In genomic region chr12:69008510-69008909, GRCh38 we compare ENCODE assay signal across 11 cellular contexts.
A peak's percentile ranks its signal among the peaks of the same experiment; 100 is the strongest.
DNase-seq lines count a peak whose midpoint lies in the region; ATAC-seq, FAIRE-seq and TF ChIP-seq lines count a peak whose summit lies in the region.
"Had no signal": no experiment of that assay in that cellular context is flagged by ENCODE, and none has a peak within 500 bp of the region (broad histone marks: within the 10 kb centered on the region; RNA-seq: fewer than 3 reads in every experiment).

No MANE protein-coding gene starts in this region.

- no peak overlapping the region for H4K5ac ChIP-seq in H1 (ENCODE audit: insufficient read length, low read depth, low read length)

- H3K79me1 ChIP-seq in H1 (ENCODE audit: low read depth, low read length) = no peaks in the 10 kb centered on the region

- H2AFZ ChIP-seq in H1 (ENCODE audit: low read length) = no peak overlapping the region

- H2BK12ac ChIP-seq in H1 (ENCODE audit: low read depth, low read length) = no peak overlapping the region; the same call in 1 of the 2 replicates

- H2AK5ac ChIP-seq in H1 (ENCODE audit: low read depth, low read length) = peak overlapping the region; percentile 68; the same call in 1 of the 2 replicates

- peaks cover 7% of the 10 kb centered on the region; the same call in 1 of the 2 replicates for H3K27me3 ChIP-seq in HUES64 (ENCODE audit: insufficient read depth, low read length)
- H3K27me3 ChIP-seq in H1 (replicated peaks in 1 of 4; ENCODE audit: control insufficient read depth in 3 of 4, extremely low read depth in 1 of 4, insufficient read depth in 3 of 4, low read length in 3 of 4) = peaks cover 0 to 3% (median under 1%) of the 10 kb centered on the region in 4 experiments; a peak in 3 of 7 replicates
- no peaks in the 10 kb centered on the region for H3K27me3 ChIP-seq in stomach smooth muscle (ENCODE audit: control insufficient read depth in 1 of 2, insufficient read depth in 2 of 2, low read length in 2 of 2)

- no peak for FAIRE-seq in H1 (lab: Jason Lieb, UNC)
- FAIRE-seq: TTC549 had no signal

- peak overlapping the region in 1 of 2 experiments; percentile 55; a peak in 2 of 4 replicates for H3K4me2 ChIP-seq in H1 (ENCODE audit: insufficient read depth in 1 of 2, low read depth in 2 of 2, low read length in 2 of 2)

- H3K4me1 ChIP-seq in HUES64 (ENCODE audit: insufficient read depth, low read length) (peaks cover 26% of the 10 kb centered on the region), H1 (replicated peaks in 1 of 4; ENCODE audit: control insufficient read depth in 3 of 4, insufficient read depth in 4 of 4, low read length in 3 of 4) (peaks cover 2 to 10% (median 9%) of the 10 kb centered on the region in 4 experiments; a peak in 5 of 7 replicates), stomach smooth muscle (ENCODE audit: control insufficient read depth, insufficient read depth, low read length) (peaks cover 16% of the 10 kb centered on the region)

- TF ChIP-seq POLR2A in H1 (IDR thresholded peaks at IDR 0.05; ENCODE audit: control extremely low read depth in 1 of 2, low read depth in 2 of 2, low read length in 2 of 2) = no peak

- no peak overlapping the region for H2BK15ac ChIP-seq in H1 (ENCODE audit: low read length)

- H3K4me3 ChIP-seq in HUES64 (ENCODE audit: low read length) (no peak overlapping the region), H1 (ENCODE audit: extremely low read depth in 1 of 4, insufficient read depth in 2 of 4, low read depth in 3 of 4, low read length in 4 of 4) (peak overlapping the region in 1 of 4 experiments; percentile 27; a peak in 1 of 8 replicates), stomach smooth muscle (ENCODE audit: low read length in 2 of 2) (no peak overlapping the region)

- H3K4ac ChIP-seq in H1 (replicated peaks; ENCODE audit: insufficient read length, low read depth, low read length) = no peak overlapping the region

- DNase-seq in NCI-H226 = peak; percentile 6
- no peak for DNase-seq in H1 (ENCODE audit: low read depth in 1 of 2, low spot score in 2 of 2)
- no peak for DNase-seq in DMS 273 treated with DMSO at 0.1 percent for 48 hours (lab: John Stamatoyannopoulos, UW)
- DNase-seq: foreskin melanocyte; KG1; stimulated activated CD4-positive, alpha-beta T cell treated with anti-CD3 and anti-CD28 coated beads, Interleukin-4, amount 100 ng/mL, for 24 hours had no signal

- H3K27ac ChIP-seq in HUES64 (ENCODE audit: low read depth, low read length) = peak overlapping the region; percentile 65; the same call in 1 of the 2 replicates
- no peak overlapping the region for H3K27ac ChIP-seq in H1 (ENCODE audit: low read depth, low read length)
- H3K27ac ChIP-seq in stomach smooth muscle (ENCODE audit: low read length) = peak overlapping the region; percentile 11

- no peak for TF ChIP-seq CTCF in H1 (IDR thresholded peaks at IDR 0.05; ENCODE audit: control extremely low read depth in 1 of 3, insufficient read depth in 1 of 3, low read depth in 1 of 3, low read length in 3 of 3)

- POLR2A ChIA-PET in H1 (lab: Charles Lee; ENCODE audit: partially characterized antibody) = no interaction called here

- 94% methylated on average over 4 of the region's 4 CpGs for whole genome bisulfite sequencing in HUES64
- 91% methylated on average over 4 of the region's 4 CpGs; no CpG with 5 or more reads in 1 of the 2 experiments for WGBS in H1 (ENCODE audit: extremely low coverage in 1 of 2, insufficient coverage in 1 of 2, insufficient read length in 1 of 2, insufficient replicate concordance in 2 of 2, low coverage in 1 of 2, low lambda C conversion rate in 2 of 2, missing lambda C conversion rate in 1 of 2), 2 experiments

- no peak for TF ChIP-seq RAD21 in H1 (IDR thresholded peaks at IDR 0.05 in 1 of 2, conservative IDR thresholded peaks at IDR 0.05 in 1 of 2; ENCODE audit: low read depth in 2 of 2, low read length in 2 of 2)

- H4K91ac ChIP-seq in H1 (replicated peaks; ENCODE audit: insufficient read length, low read length) = no peak overlapping the region

- H2BK20ac ChIP-seq in H1 (ENCODE audit: low read length) = no peak overlapping the region

- H3K9me3 ChIP-seq in HUES64 (ENCODE audit: insufficient read depth, low read depth, low read length) (no peaks in the 10 kb centered on the region), H1 (ENCODE audit: insufficient read depth in 2 of 2, low read depth in 1 of 2, low read length in 1 of 2) (no peaks in the 10 kb centered on the region), stomach smooth muscle (ENCODE audit: control insufficient read depth in 2 of 2, low read length in 2 of 2) (no peaks in the 10 kb centered on the region)

- no peaks in the 10 kb centered on the region for H3K23me2 ChIP-seq in H1 (ENCODE audit: low read depth, low read length)

- H3K79me2 ChIP-seq in H1 (ENCODE audit: control insufficient read depth in 1 of 2, insufficient read depth in 2 of 2, low read length in 2 of 2) = no peaks in the 10 kb centered on the region

- no peak overlapping the region for H3K14ac ChIP-seq in H1 (ENCODE audit: insufficient read length)

- no peak for TF ChIP-seq EP300 in H1 (IDR thresholded peaks at IDR 0.05; ENCODE audit: borderline replicate concordance in 1 of 2, low read depth in 2 of 2, low read length in 2 of 2)

- CTCF ChIA-PET in H1 (lab: Charles Lee; ENCODE audit: partially characterized antibody) = interaction anchor here (1.0 kb wide), 1 partner anchor 9 kb away, joined by 3 read pairs; no protein-coding TSS in a partner anchor

- H3K36me3 ChIP-seq in HUES64 (ENCODE audit: insufficient read depth, low read length) (no peaks in the 10 kb centered on the region), H1 (ENCODE audit: control insufficient read depth in 2 of 4, insufficient read depth in 4 of 4, low read length in 3 of 4) (no peaks in the 10 kb centered on the region), stomach smooth muscle (ENCODE audit: control insufficient read depth in 2 of 2, insufficient read depth in 2 of 2, low read length in 2 of 2) (no peaks in the 10 kb centered on the region)

- H4K8ac ChIP-seq in H1 (ENCODE audit: extremely low read depth, insufficient read depth, low read length) = no peak overlapping the region

- H3K56ac ChIP-seq in H1 (replicated peaks; ENCODE audit: insufficient read length, low read depth, low read length) = no peak overlapping the region

- no peak overlapping the region for H2BK120ac ChIP-seq in H1 (replicated peaks; ENCODE audit: low read depth, low read length)

- H3K18ac ChIP-seq in H1 (ENCODE audit: extremely low read depth, low read length) = no peak overlapping the region

- H3K23ac ChIP-seq in H1 (ENCODE audit: insufficient read length) = no peak overlapping the region

- H3K9ac ChIP-seq in HUES64 (ENCODE audit: low read depth, low read length) = no peak overlapping the region
- H3K9ac ChIP-seq in H1 (replicated peaks in 1 of 4; ENCODE audit: extremely low read depth in 1 of 4, low read depth in 3 of 4, low read length in 3 of 4) = no peak overlapping the region
- no peak overlapping the region for H3K9ac ChIP-seq in stomach smooth muscle (ENCODE audit: low read length in 2 of 2)

- ATAC-seq in GM21717 (IDR thresholded peaks at IDR 0.05; ENCODE audit: unreplicated experiment) (no peak), GM18907 (IDR thresholded peaks at IDR 0.05; ENCODE audit: unreplicated experiment) (no peak)

- H2BK5ac ChIP-seq in H1 (ENCODE audit: low read depth, low read length) = no peak overlapping the region

- no peaks in the 10 kb centered on the region for H4K20me1 ChIP-seq in H1 (replicated peaks in 1 of 2; ENCODE audit: control insufficient read depth in 1 of 2, insufficient read depth in 2 of 2, low read length in 2 of 2)

TF ChIP-seq in H1, 55 proteins besides CTCF, POLR2A, EP300 and RAD21:
- TF ChIP-seq MAFK (IDR thresholded peaks at IDR 0.05; ENCODE audit: low read depth, low read length) (no peak), CEBPB (IDR thresholded peaks at IDR 0.05; ENCODE audit: low read depth, low read length) (peak; percentile 77)
